Comparison of ENCODE assay signal across 1 cellular context in the genomic region with DNA sequence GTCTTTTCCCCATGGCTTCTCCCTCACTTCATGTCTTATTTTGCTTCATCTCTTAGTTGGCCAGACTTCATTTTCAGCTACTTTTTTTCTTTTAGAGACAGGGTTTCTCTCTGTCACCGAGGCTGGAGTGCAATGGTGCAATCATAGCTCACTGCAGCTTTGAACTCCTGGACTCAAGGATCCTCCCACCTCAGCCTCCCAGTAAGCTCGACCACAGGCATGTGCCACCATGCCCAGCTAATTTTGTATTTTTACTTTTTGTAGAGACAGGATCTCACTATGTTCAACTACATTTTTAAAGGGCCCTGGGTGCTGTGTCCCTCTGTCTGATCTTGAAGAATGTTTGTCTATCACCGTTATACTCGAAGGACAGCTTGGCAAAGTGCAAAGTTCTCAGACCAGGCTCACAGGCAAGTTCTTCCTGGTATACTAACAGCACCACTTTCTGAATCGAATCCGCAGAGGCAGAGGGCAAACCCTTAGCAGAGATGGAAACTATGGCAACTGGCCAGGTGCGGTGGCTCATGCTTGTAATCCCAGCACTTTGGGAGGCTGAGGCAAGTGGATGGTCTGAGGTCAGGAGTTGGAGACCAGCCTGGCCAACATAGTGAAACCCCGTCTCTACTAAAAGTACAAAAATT.
TF ChIP-seq lines count a peak whose summit lies in the region.

No MANE protein-coding gene starts in this region.

TF ChIP-seq in HepG2, 621 proteins besides CTCF, POLR2A, EP300 and RAD21 (continued from another document and continues in another):
- TF ChIP-seq TBX3 (IDR thresholded peaks at IDR 0.05; ENCODE audit: borderline replicate concordance) (no peak), DR1 (CRISPR knock-in tag; IDR thresholded peaks at IDR 0.05) (no peak), HOXA9 (CRISPR knock-in tag; IDR thresholded peaks at IDR 0.05; ENCODE audit: borderline replicate concordance) (no peak), XRCC5 (optimal IDR thresholded peaks at IDR 0.05; ENCODE audit: low read length) (no peak), ZNF274 (CRISPR knock-in tag; IDR thresholded peaks at IDR 0.05) (no peak), ZNF260 (CRISPR knock-in tag; IDR thresholded peaks at IDR 0.05; ENCODE audit: borderline replicate concordance, low read depth) (no peak), ZNF225 (CRISPR knock-in tag; IDR thresholded peaks at IDR 0.05) (no peak), ZNF781 (CRISPR knock-in tag; IDR thresholded peaks at IDR 0.05; ENCODE audit: borderline replicate concordance, not compliant biosample characterization) (no peak), RXRB (CRISPR knock-in tag; IDR thresholded peaks at IDR 0.05; ENCODE audit: borderline replicate concordance) (no peak), MED8 (CRISPR knock-in tag; IDR thresholded peaks at IDR 0.05; ENCODE audit: insufficient replicate concordance) (peak; percentile 53), ZNF496 (CRISPR knock-in tag; IDR thresholded peaks at IDR 0.05; ENCODE audit: insufficient replicate concordance) (no peak), ZNF788 (CRISPR knock-in tag; IDR thresholded peaks at IDR 0.05; ENCODE audit: borderline replicate concordance) (no peak), RBM22 (optimal IDR thresholded peaks at IDR 0.05; ENCODE audit: low read length) (no peak), HOXA5 (CRISPR knock-in tag; IDR thresholded peaks at IDR 0.05) (no peak), GABPA (IDR thresholded peaks at IDR 0.05; ENCODE audit: low read depth, low read length) (no peak), GABPA (CRISPR knock-in tag; IDR thresholded peaks at IDR 0.05; ENCODE audit: low read depth) (no peak), ZNF720 (CRISPR knock-in tag; IDR thresholded peaks at IDR 0.05) (no peak), ELF4 (CRISPR knock-in tag; IDR thresholded peaks at IDR 0.05; ENCODE audit: borderline replicate concordance) (no peak), ZNF768 (CRISPR knock-in tag; IDR thresholded peaks at IDR 0.05) (no peak), EHMT2 (IDR thresholded peaks at IDR 0.05; ENCODE audit: borderline replicate concordance, low read depth, low read length) (no peak), HNF4A (CRISPR knock-in tag; IDR thresholded peaks at IDR 0.05) (peak; percentile 84), ZNF263 (CRISPR knock-in tag; IDR thresholded peaks at IDR 0.05) (peak; percentile 91), ZSCAN21 (CRISPR knock-in tag; IDR thresholded peaks at IDR 0.05; ENCODE audit: borderline replicate concordance) (no peak), TSC22D2 (CRISPR knock-in tag; IDR thresholded peaks at IDR 0.05; ENCODE audit: borderline replicate concordance) (no peak), NFKB2 (CRISPR knock-in tag; IDR thresholded peaks at IDR 0.05; ENCODE audit: borderline replicate concordance) (0 out of 2 replicates have a peak, but pooled peaks have one; percentile 2), CHD4 (IDR thresholded peaks at IDR 0.05; ENCODE audit: borderline replicate concordance, low read length) (peak; percentile 94), TBX2 (CRISPR knock-in tag; IDR thresholded peaks at IDR 0.05; ENCODE audit: borderline replicate concordance) (0 out of 2 replicates have a peak, but pooled peaks have one; percentile 15), ZNF337 (CRISPR knock-in tag; IDR thresholded peaks at IDR 0.05; ENCODE audit: borderline replicate concordance, low read depth) (no peak), SOX6 (IDR thresholded peaks at IDR 0.05) (no peak), SOX6 (CRISPR knock-in tag; IDR thresholded peaks at IDR 0.05) (peak; percentile 35; the same call in 1 of the 2 replicates), TCF12 (IDR thresholded peaks at IDR 0.05) (no peak), TCF12 (CRISPR knock-in tag; IDR thresholded peaks at IDR 0.05) (no peak), ZBTB1 (CRISPR knock-in tag; IDR thresholded peaks at IDR 0.05; ENCODE audit: borderline replicate concordance) (no peak), ZSCAN31 (CRISPR knock-in tag; IDR thresholded peaks at IDR 0.05; ENCODE audit: low read depth) (no peak), SP1 (IDR thresholded peaks at IDR 0.05) (no peak), SP1 (CRISPR knock-in tag; IDR thresholded peaks at IDR 0.05) (no peak), ZMYM2 (CRISPR knock-in tag; IDR thresholded peaks at IDR 0.05) (peak; percentile 85), TRIM24 (CRISPR knock-in tag; IDR thresholded peaks at IDR 0.05) (no peak), KLF12 (CRISPR knock-in tag; IDR thresholded peaks at IDR 0.05; ENCODE audit: borderline replicate concordance) (no peak), ZSCAN25 (CRISPR knock-in tag; IDR thresholded peaks at IDR 0.05) (0 out of 2 replicates have a peak, but pooled peaks have one; percentile 43)
- TF ChIP-seq, protein P1, sequence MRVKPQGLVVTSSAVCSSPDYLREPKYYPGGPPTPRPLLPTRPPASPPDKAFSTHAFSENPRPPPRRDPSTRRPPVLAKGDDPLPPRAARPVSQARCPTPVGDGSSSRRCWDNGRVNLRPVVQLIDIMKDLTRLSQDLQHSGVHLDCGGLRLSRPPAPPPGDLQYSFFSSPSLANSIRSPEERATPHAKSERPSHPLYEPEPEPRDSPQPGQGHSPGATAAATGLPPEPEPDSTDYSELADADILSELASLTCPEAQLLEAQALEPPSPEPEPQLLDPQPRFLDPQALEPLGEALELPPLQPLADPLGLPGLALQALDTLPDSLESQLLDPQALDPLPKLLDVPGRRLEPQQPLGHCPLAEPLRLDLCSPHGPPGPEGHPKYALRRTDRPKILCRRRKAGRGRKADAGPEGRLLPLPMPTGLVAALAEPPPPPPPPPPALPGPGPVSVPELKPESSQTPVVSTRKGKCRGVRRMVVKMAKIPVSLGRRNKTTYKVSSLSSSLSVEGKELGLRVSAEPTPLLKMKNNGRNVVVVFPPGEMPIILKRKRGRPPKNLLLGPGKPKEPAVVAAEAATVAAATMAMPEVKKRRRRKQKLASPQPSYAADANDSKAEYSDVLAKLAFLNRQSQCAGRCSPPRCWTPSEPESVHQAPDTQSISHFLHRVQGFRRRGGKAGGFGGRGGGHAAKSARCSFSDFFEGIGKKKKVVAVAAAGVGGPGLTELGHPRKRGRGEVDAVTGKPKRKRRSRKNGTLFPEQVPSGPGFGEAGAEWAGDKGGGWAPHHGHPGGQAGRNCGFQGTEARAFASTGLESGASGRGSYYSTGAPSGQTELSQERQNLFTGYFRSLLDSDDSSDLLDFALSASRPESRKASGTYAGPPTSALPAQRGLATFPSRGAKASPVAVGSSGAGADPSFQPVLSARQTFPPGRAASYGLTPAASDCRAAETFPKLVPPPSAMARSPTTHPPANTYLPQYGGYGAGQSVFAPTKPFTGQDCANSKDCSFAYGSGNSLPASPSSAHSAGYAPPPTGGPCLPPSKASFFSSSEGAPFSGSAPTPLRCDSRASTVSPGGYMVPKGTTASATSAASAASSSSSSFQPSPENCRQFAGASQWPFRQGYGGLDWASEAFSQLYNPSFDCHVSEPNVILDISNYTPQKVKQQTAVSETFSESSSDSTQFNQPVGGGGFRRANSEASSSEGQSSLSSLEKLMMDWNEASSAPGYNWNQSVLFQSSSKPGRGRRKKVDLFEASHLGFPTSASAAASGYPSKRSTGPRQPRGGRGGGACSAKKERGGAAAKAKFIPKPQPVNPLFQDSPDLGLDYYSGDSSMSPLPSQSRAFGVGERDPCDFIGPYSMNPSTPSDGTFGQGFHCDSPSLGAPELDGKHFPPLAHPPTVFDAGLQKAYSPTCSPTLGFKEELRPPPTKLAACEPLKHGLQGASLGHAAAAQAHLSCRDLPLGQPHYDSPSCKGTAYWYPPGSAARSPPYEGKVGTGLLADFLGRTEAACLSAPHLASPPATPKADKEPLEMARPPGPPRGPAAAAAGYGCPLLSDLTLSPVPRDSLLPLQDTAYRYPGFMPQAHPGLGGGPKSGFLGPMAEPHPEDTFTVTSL (CRISPR knock-in tag; IDR thresholded peaks at IDR 0.05; ENCODE audit: borderline replicate concordance) = no peak
- TF ChIP-seq, protein P2, sequence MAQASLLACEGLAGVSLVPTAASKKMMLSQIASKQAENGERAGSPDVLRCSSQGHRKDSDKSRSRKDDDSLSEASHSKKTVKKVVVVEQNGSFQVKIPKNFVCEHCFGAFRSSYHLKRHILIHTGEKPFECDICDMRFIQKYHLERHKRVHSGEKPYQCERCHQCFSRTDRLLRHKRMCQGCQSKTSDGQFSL (CRISPR knock-in tag; IDR thresholded peaks at IDR 0.05) = no peak
- TF ChIP-seq, protein P3, sequence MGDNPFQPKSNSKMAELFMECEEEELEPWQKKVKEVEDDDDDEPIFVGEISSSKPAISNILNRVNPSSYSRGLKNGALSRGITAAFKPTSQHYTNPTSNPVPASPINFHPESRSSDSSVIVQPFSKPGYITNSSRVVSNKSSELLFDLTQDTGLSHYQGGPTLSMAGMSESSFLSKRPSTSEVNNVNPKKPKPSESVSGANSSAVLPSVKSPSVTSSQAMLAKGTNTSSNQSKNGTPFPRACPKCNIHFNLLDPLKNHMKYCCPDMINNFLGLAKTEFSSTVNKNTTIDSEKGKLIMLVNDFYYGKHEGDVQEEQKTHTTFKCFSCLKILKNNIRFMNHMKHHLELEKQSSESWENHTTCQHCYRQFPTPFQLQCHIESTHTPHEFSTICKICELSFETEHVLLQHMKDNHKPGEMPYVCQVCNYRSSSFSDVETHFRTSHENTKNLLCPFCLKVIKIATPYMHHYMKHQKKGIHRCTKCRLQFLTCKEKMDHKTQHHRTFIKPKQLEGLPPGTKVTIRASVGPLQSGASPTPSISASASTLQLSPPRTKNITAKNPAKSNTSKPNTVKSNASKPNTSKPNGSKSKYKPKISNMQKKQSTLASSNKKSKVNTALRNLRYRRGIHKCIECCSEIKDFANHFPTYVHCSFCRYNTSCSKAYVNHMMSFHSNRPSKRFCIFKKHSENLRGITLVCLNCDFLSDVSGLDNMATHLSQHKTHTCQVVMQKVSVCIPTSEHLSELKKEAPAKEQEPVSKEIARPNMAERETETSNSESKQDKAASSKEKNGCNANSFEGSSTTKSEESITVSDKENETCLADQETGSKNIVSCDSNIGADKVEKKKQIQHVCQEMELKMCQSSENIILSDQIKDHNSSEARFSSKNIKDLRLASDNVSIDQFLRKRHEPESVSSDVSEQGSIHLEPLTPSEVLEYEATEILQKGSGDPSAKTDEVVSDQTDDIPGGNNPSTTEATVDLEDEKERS (CRISPR knock-in tag; IDR thresholded peaks at IDR 0.05) = no peak
- TF ChIP-seq, protein P4, sequence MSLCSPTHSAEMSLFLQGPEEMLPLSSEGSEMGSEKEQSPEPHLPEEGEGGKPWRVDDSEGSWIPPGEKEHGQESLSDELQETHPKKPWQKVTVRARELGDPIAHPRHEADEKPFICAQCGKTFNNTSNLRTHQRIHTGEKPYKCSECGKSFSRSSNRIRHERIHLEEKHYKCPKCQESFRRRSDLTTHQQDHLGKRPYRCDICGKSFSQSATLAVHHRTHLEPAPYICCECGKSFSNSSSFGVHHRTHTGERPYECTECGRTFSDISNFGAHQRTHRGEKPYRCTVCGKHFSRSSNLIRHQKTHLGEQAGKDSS (CRISPR knock-in tag; IDR thresholded peaks at IDR 0.05; ENCODE audit: borderline replicate concordance, low read depth) = no peak
- TF ChIP-seq, protein P5, sequence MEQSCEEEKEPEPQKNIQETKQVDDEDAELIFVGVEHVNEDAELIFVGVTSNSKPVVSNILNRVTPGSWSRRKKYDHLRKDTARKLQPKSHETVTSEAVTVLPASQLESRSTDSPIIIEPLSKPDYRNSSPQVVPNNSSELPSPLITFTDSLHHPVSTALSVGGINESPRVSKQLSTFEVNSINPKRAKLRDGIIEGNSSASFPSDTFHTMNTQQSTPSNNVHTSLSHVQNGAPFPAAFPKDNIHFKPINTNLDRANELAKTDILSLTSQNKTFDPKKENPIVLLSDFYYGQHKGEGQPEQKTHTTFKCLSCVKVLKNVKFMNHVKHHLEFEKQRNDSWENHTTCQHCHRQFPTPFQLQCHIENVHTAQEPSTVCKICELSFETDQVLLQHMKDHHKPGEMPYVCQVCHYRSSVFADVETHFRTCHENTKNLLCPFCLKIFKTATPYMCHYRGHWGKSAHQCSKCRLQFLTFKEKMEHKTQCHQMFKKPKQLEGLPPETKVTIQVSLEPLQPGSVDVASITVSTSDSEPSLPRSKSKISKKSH (CRISPR knock-in tag; IDR thresholded peaks at IDR 0.05; ENCODE audit: borderline replicate concordance) = no peak
- TF ChIP-seq, protein P6, sequence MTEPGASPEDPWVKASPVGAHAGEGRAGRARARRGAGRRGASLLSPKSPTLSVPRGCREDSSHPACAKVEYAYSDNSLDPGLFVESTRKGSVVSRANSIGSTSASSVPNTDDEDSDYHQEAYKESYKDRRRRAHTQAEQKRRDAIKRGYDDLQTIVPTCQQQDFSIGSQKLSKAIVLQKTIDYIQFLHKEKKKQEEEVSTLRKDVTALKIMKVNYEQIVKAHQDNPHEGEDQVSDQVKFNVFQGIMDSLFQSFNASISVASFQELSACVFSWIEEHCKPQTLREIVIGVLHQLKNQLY (CRISPR knock-in tag; IDR thresholded peaks at IDR 0.05) = no peak
- TF ChIP-seq, protein P7, sequence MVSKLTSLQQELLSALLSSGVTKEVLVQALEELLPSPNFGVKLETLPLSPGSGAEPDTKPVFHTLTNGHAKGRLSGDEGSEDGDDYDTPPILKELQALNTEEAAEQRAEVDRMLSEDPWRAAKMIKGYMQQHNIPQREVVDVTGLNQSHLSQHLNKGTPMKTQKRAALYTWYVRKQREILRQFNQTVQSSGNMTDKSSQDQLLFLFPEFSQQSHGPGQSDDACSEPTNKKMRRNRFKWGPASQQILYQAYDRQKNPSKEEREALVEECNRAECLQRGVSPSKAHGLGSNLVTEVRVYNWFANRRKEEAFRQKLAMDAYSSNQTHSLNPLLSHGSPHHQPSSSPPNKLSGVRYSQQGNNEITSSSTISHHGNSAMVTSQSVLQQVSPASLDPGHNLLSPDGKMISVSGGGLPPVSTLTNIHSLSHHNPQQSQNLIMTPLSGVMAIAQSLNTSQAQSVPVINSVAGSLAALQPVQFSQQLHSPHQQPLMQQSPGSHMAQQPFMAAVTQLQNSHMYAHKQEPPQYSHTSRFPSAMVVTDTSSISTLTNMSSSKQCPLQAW (CRISPR knock-in tag; IDR thresholded peaks at IDR 0.05) = no peak
- TF ChIP-seq, protein P8, sequence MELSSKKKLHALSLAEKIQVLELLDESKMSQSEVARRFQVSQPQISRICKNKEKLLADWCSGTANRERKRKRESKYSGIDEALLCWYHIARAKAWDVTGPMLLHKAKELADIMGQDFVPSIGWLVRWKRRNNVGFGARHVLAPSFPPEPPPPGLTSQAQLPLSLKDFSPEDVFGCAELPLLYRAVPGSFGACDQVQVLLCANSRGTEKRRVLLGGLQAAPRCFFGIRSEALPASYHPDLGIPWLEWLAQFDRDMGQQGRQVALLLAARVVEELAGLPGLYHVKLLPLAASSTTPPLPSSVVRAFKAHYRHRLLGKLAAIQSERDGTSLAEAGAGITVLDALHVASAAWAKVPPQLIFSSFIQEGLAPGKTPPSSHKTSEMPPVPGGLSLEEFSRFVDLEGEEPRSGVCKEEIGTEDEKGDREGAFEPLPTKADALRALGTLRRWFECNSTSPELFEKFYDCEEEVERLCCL (CRISPR knock-in tag; IDR thresholded peaks at IDR 0.05; ENCODE audit: borderline replicate concordance) = no peak
- TF ChIP-seq, protein P9, sequence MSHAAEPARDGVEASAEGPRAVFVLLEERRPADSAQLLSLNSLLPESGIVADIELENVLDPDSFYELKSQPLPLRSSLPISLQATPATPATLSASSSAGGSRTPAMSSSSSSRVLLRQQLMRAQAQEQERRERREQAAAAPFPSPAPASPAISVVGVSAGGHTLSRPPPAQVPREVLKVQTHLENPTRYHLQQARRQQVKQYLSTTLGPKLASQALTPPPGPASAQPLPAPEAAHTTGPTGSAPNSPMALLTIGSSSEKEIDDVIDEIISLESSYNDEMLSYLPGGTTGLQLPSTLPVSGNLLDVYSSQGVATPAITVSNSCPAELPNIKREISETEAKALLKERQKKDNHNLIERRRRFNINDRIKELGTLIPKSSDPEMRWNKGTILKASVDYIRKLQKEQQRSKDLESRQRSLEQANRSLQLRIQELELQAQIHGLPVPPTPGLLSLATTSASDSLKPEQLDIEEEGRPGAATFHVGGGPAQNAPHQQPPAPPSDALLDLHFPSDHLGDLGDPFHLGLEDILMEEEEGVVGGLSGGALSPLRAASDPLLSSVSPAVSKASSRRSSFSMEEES (CRISPR knock-in tag; IDR thresholded peaks at IDR 0.05) = no peak
